9 cellular contexts compared by ENCODE assay signal in genomic region chr5:147508711-147509040, GRCh38. TPM values are rescaled to one million over a fixed set of nuclear protein-coding genes. Genes with fewer than 3 reads are reported as not detected.
DNase-seq lines count a peak whose midpoint lies in the region; FAIRE-seq and TF ChIP-seq lines count a peak whose summit lies in the region.
"Had no signal": no experiment of that assay in that cellular context is flagged by ENCODE, and none has a peak within 500 bp of the region (broad histone marks: within the 10 kb centered on the region; RNA-seq: fewer than 3 reads in every experiment).

No MANE protein-coding gene starts in this region.

- peaks cover 57% of the 10 kb centered on the region for H3K4me1 Mint-ChIP-seq in brain
- no peaks in the 10 kb centered on the region for H3K4me1 Mint-ChIP-seq in activated T-helper 1 cell treated with anti-CD3 and anti-CD28 coated beads, Interleukin-12 subunit alpha, Interleukin-12 subunit beta, Interleukin-2, Interleukin-4 antibody, amounts not matched to agents 30 ng/mL and 10 ng/mL and 1 ng/mL, durations not matched to agents 14 hours and 24 hours and 36 hours (ENCODE audit: low read depth)

- FAIRE-seq in HTR-8/SVneo (lab: Jason Lieb, UNC), result no peak

- H3K27me3 ChIP-seq in iPS-18a (ENCODE audit: control insufficient read depth, insufficient read depth, low read length) (peaks cover 19% of the 10 kb centered on the region), skeletal muscle tissue (ENCODE audit: control insufficient read depth in 3 of 3, insufficient read depth in 3 of 3, low read length in 3 of 3) (peaks cover 4 to 12% (median 5%) of the 10 kb centered on the region in 3 donors)

- no peak for DNase-seq in HFF-Myc (ENCODE audit: extremely low read depth, low read depth)
- DNase-seq in HTR-8/SVneo (ENCODE audit: insufficient read length, low spot score), result no peak
- DNase-seq in NCI-H1048 (lab: John Stamatoyannopoulos, UW), result no peak
- DNase-seq in activated T-helper 1 cell treated with anti-CD3 and anti-CD28 coated beads, Interleukin-12 subunit alpha, Interleukin-12 subunit beta, Interleukin-2, Interleukin-4 antibody, amounts not matched to agents 30 ng/mL and 10 ng/mL and 1 ng/mL, durations not matched to agents 14 hours and 24 hours and 36 hours (ENCODE audit: low spot score), result no peak
- DNase-seq in activated gamma-delta T cell treated with Interleukin-2 at 50 U/mL for 16 hours, result no peak
- DNase-seq: NCI-H1092 had no signal

- no peaks in the 10 kb centered on the region for H3K9me3 ChIP-seq in iPS-18a (ENCODE audit: control insufficient read depth, low read depth, low read length)
- H3K9me3 ChIP-seq in skeletal muscle tissue (ENCODE audit: control insufficient read depth in 3 of 3, low read length in 3 of 3), result no peaks in the 10 kb centered on the region

- H3K36me3 Mint-ChIP-seq in brain, result no peaks in the 10 kb centered on the region
- no peaks in the 10 kb centered on the region for H3K36me3 Mint-ChIP-seq in activated T-helper 1 cell treated with anti-CD3 and anti-CD28 coated beads, Interleukin-12 subunit alpha, Interleukin-12 subunit beta, Interleukin-2, Interleukin-4 antibody, amounts not matched to agents 30 ng/mL and 10 ng/mL and 1 ng/mL, durations not matched to agents 14 hours and 24 hours and 36 hours (ENCODE audit: low read depth)

- H3K27ac Mint-ChIP-seq in brain, result peak overlapping the region; percentile 88 to 98 (median 97)
- H3K27ac Mint-ChIP-seq in activated T-helper 1 cell treated with anti-CD3 and anti-CD28 coated beads, Interleukin-12 subunit alpha, Interleukin-12 subunit beta, Interleukin-2, Interleukin-4 antibody, amounts not matched to agents 30 ng/mL and 10 ng/mL and 1 ng/mL, durations not matched to agents 14 hours and 24 hours and 36 hours, result no peak overlapping the region

- peaks cover 25% of the 10 kb centered on the region for H3K27me3 Mint-ChIP-seq in brain
- peaks cover 32% of the 10 kb centered on the region for H3K27me3 Mint-ChIP-seq in activated T-helper 1 cell treated with anti-CD3 and anti-CD28 coated beads, Interleukin-12 subunit alpha, Interleukin-12 subunit beta, Interleukin-2, Interleukin-4 antibody, amounts not matched to agents 30 ng/mL and 10 ng/mL and 1 ng/mL, durations not matched to agents 14 hours and 24 hours and 36 hours (ENCODE audit: insufficient read depth)

- H3K4me3 ChIP-seq in HFF-Myc (replicated peaks; ENCODE audit: low read depth, low read length) (peak overlapping the region; percentile 90), iPS-18a (ENCODE audit: low read length) (peak overlapping the region; percentile 83), skeletal muscle tissue (ENCODE audit: low read length in 3 of 3) (peak overlapping the region; percentile 46 to 80 (median 79))

- intact Hi-C loops in activated T-helper 1 cell treated with anti-CD3 and anti-CD28 coated beads, Interleukin-12 subunit alpha, Interleukin-12 subunit beta, Interleukin-2, Interleukin-4 antibody, amounts not matched to agents 30 ng/mL and 10 ng/mL and 1 ng/mL, durations not matched to agents 14 hours and 24 hours and 36 hours (cut with micrococcal nuclease), result no loop called here

- H3K4me3 Mint-ChIP-seq in brain, result peak overlapping the region; percentile 89 to 96 (median 90)
- no peak overlapping the region for H3K4me3 Mint-ChIP-seq in activated T-helper 1 cell treated with anti-CD3 and anti-CD28 coated beads, Interleukin-12 subunit alpha, Interleukin-12 subunit beta, Interleukin-2, Interleukin-4 antibody, amounts not matched to agents 30 ng/mL and 10 ng/mL and 1 ng/mL, durations not matched to agents 14 hours and 24 hours and 36 hours

- H3K27ac ChIP-seq in iPS-18a (ENCODE audit: low read length) (no peak overlapping the region), skeletal muscle tissue (ENCODE audit: low read depth, low read length) (peak overlapping the region; percentile 79)

- no peak for TF ChIP-seq CTCF in HFF-Myc (IDR thresholded peaks at IDR 0.05; ENCODE audit: low read depth, low read length, missing control alignments)
- no peak for TF ChIP-seq CTCF in brain (conservative IDR thresholded peaks at IDR 0.05)

- H3K36me3 ChIP-seq in iPS-18a (ENCODE audit: control insufficient read depth, low read depth, low read length) (no peaks in the 10 kb centered on the region), skeletal muscle tissue (ENCODE audit: control insufficient read depth in 3 of 3, insufficient read depth in 3 of 3, low read length in 3 of 3) (no peaks in the 10 kb centered on the region)

- H3K4me1 ChIP-seq in iPS-18a (ENCODE audit: control insufficient read depth, low read depth, low read length) (peaks cover 20% of the 10 kb centered on the region), skeletal muscle tissue (ENCODE audit: control insufficient read depth in 3 of 3, insufficient read depth in 3 of 3, low read length in 3 of 3) (peaks cover 3 to 19% (median 12%) of the 10 kb centered on the region in 3 donors)

- no peaks in the 10 kb centered on the region for H3K9me3 Mint-ChIP-seq in brain
- H3K9me3 Mint-ChIP-seq in activated T-helper 1 cell treated with anti-CD3 and anti-CD28 coated beads, Interleukin-12 subunit alpha, Interleukin-12 subunit beta, Interleukin-2, Interleukin-4 antibody, amounts not matched to agents 30 ng/mL and 10 ng/mL and 1 ng/mL, durations not matched to agents 14 hours and 24 hours and 36 hours, result no peaks in the 10 kb centered on the region

- H3K9ac ChIP-seq in iPS-18a (ENCODE audit: low read length) (peak overlapping the region; percentile 69), skeletal muscle tissue (ENCODE audit: low read depth in 1 of 3, low read length in 3 of 3) (peak overlapping the region; percentile 77 to 88 (median 80))

RNA-seq across cellular contexts. Expression of gene DPYSL3, which starts 1.2 kb away (rescaled TPM):
- 389 TPM for polyA plus RNA-seq in brain (ENCODE audit: insufficient read depth, low read depth, low replicate concordance)
- total RNA-seq in skeletal muscle tissue, result 109 TPM
- 0.16 TPM in 1 of 2 replicates, not detected in the other for total RNA-seq in activated T-helper 1 cell treated with anti-CD3 and anti-CD28 coated beads, Interleukin-12 subunit alpha, Interleukin-12 subunit beta, Interleukin-2, Interleukin-4 antibody, amounts not matched to agents 30 ng/mL and 10 ng/mL and 1 ng/mL, durations not matched to agents 14 hours and 24 hours and 36 hours

Comparison
In these comparisons a context has a peak if more than half of its experiments do, and no peak if none do; other contexts are left out.
1. RNA of gene DPYSL3, which starts 1.2 kb away (total RNA-seq): 109 TPM in skeletal muscle tissue (single experiment); 0.16 TPM in activated T-helper 1 cell treated with anti-CD3 and anti-CD28 coated beads, Interleukin-12 subunit alpha, Interleukin-12 subunit beta, Interleukin-2, Interleukin-4 antibody, amounts not matched to agents 30 ng/mL and 10 ng/mL and 1 ng/mL, durations not matched to agents 14 hours and 24 hours and 36 hours; every median in the first group is over 10 times any median in the second.
2. Peak in every context shown above with its lines, with median percentiles within 50 percentile points of each other: H3K4me3 ChIP-seq.